Comparison of ENCODE assay signal across 23 cellular contexts in genomic region chr10:124003481-124004371, GRCh38.
DNase-seq lines count a peak whose midpoint lies in the region; ATAC-seq, FAIRE-seq and TF ChIP-seq lines count a peak whose summit lies in the region.
"Had no signal": no experiment of that assay in that cellular context is flagged by ENCODE, and none has a peak within 500 bp of the region (broad histone marks: within the 10 kb centered on the region; RNA-seq: fewer than 3 reads in every experiment).

No MANE protein-coding gene starts in this region.

- H2AK5ac ChIP-seq in H1 (ENCODE audit: low read depth, low read length): no peak overlapping the region

- H3K27me3 Mint-ChIP-seq in T-helper 17 cell: peaks cover 19% of the 10 kb centered on the region

- intact Hi-C loops in upper lobe of right lung (cut with DNase I): no loop called here

- H3K9ac ChIP-seq in H1 (replicated peaks in 1 of 4; ENCODE audit: extremely low read depth in 1 of 4, low read depth in 3 of 4, low read length in 3 of 4): no peak overlapping the region

- no peak for FAIRE-seq in H1 (lab: Jason Lieb, UNC)

- CTCF ChIA-PET in H1 (lab: Charles Lee; ENCODE audit: partially characterized antibody): interaction anchor here (0.8 to 3.8 kb wide), 3 partner anchors 8 to 153 kb away, joined by 3 to 18 read pairs (median 4); no protein-coding TSS in a partner anchor

- H4K91ac ChIP-seq in H1 (replicated peaks; ENCODE audit: insufficient read length, low read length): no peak overlapping the region

- no peaks in the 10 kb centered on the region for H3K23me2 ChIP-seq in H1 (ENCODE audit: low read depth, low read length)

- no peak for ATAC-seq in upper lobe of right lung
- no peak for ATAC-seq in HG02870 (IDR thresholded peaks at IDR 0.05; ENCODE audit: unreplicated experiment)
- no peak for ATAC-seq in T-helper 17 cell
- ATAC-seq: activated T-cell treated with anti-CD3 and anti-CD28 coated beads, Interleukin-2, amount 50 U/mL, for 4 hours; HCT116; lower lobe of right lung had no signal

- no peak overlapping the region for H3K4ac ChIP-seq in H1 (replicated peaks; ENCODE audit: insufficient read length, low read depth, low read length)

- H4K5ac ChIP-seq in H1 (ENCODE audit: insufficient read length, low read depth, low read length): no peak overlapping the region

- H3K56ac ChIP-seq in H1 (replicated peaks; ENCODE audit: insufficient read length, low read depth, low read length): no peak overlapping the region

- H3K36me3 ChIP-seq in H1 (ENCODE audit: control insufficient read depth in 2 of 4, insufficient read depth in 4 of 4, low read length in 3 of 4): no peaks in the 10 kb centered on the region
- H3K36me3 ChIP-seq in neutrophil: peaks cover 83% of the 10 kb centered on the region
- peaks cover 23% of the 10 kb centered on the region for H3K36me3 ChIP-seq in upper lobe of right lung
- H3K36me3 ChIP-seq: prostate gland had no signal

- H2BK120ac ChIP-seq in H1 (replicated peaks; ENCODE audit: low read depth, low read length): no peak overlapping the region

- no peaks in the 10 kb centered on the region for H3K79me1 ChIP-seq in H1 (ENCODE audit: low read depth, low read length)

- TF ChIP-seq POLR2A in H1 (IDR thresholded peaks at IDR 0.05; ENCODE audit: control extremely low read depth in 1 of 2, low read depth in 2 of 2, low read length in 2 of 2): no peak

- H3K4me1 Mint-ChIP-seq in T-helper 17 cell: peaks cover 2% of the 10 kb centered on the region
- H3K4me1 Mint-ChIP-seq: CD4-positive, alpha-beta memory T cell had no signal

- DNase-seq in activated effector memory CD4-positive, alpha-beta T cell treated with anti-CD3 and anti-CD28 coated beads, Interleukin-2, amount 50 U/mL, for 16 hours: peak; percentile 43
- no peak for DNase-seq in activated effector memory CD4-positive, alpha-beta T cell treated with Interleukin-2 at 50 U/mL for 16 hours
- DNase-seq in H1 (ENCODE audit: low read depth in 1 of 2, low spot score in 2 of 2): peak in 1 of 2 experiments; percentile 40
- DNase-seq in upper lobe of right lung: peak; percentile 48
- no peak for DNase-seq in T-helper 17 cell
- no peak for DNase-seq in amniotic stem cell (lab: John Stamatoyannopoulos, UW)
- DNase-seq: ACHN; activated T-cell treated with anti-CD3 and anti-CD28 coated beads, Interleukin-2, amount 50 U/mL, for 4 hours; CD4-positive, alpha-beta memory T cell; DMS79 treated with DMSO at 0.1 percent for 48 hours; Kasumi-1; NCI-H1105; NCI-H2107; NCI-H510A treated with DMSO at 0.1 percent for 48 hours; Right ventricle myocardium superior; T-helper 1 cell had no signal

- no peaks in the 10 kb centered on the region for H3K9me3 ChIP-seq in H1 (ENCODE audit: insufficient read depth in 2 of 2, low read depth in 1 of 2, low read length in 1 of 2)
- no peaks in the 10 kb centered on the region for H3K9me3 ChIP-seq in neutrophil
- H3K9me3 ChIP-seq in upper lobe of right lung: no peaks in the 10 kb centered on the region
- no peaks in the 10 kb centered on the region for H3K9me3 ChIP-seq in T-helper 17 cell (ENCODE audit: control insufficient read depth, low read length, poor library complexity, severe bottlenecking)
- H3K9me3 ChIP-seq: lower lobe of right lung, prostate gland, tibial artery had no signal

- H3K18ac ChIP-seq in H1 (ENCODE audit: extremely low read depth, low read length): no peak overlapping the region

- no peak overlapping the region for H2BK12ac ChIP-seq in H1 (ENCODE audit: low read depth, low read length)

- no peaks in the 10 kb centered on the region for H4K20me1 ChIP-seq in H1 (replicated peaks in 1 of 2; ENCODE audit: control insufficient read depth in 1 of 2, insufficient read depth in 2 of 2, low read length in 2 of 2)

- TF ChIP-seq CTCF in H1 (IDR thresholded peaks at IDR 0.05; ENCODE audit: control extremely low read depth in 1 of 3, insufficient read depth in 1 of 3, low read depth in 1 of 3, low read length in 3 of 3) (no peak), neutrophil (IDR thresholded peaks at IDR 0.05) (no peak), upper lobe of right lung (IDR thresholded peaks at IDR 0.05) (no peak)

- no peak for TF ChIP-seq RAD21 in H1 (IDR thresholded peaks at IDR 0.05 in 1 of 2, conservative IDR thresholded peaks at IDR 0.05 in 1 of 2; ENCODE audit: low read depth in 2 of 2, low read length in 2 of 2)

- H4K8ac ChIP-seq in H1 (ENCODE audit: extremely low read depth, insufficient read depth, low read length): no peak overlapping the region

- H2AFZ ChIP-seq in H1 (ENCODE audit: low read length): no peak overlapping the region

- H3K4me3 ChIP-seq in H1 (ENCODE audit: extremely low read depth in 1 of 4, insufficient read depth in 2 of 4, low read depth in 3 of 4, low read length in 4 of 4): no peak overlapping the region
- H3K4me3 ChIP-seq in neutrophil (ENCODE audit: low read depth in 1 of 2, low read length in 1 of 2): no peak overlapping the region
- H3K4me3 ChIP-seq in upper lobe of right lung: no peak overlapping the region
- H3K4me3 ChIP-seq: dorsolateral prefrontal cortex, lower lobe of right lung, prostate gland, tibial artery had no signal

- H3K27ac Mint-ChIP-seq in T-helper 17 cell: no peak overlapping the region
- H3K27ac Mint-ChIP-seq: CD4-positive, alpha-beta memory T cell had no signal

- H3K4me2 ChIP-seq in H1 (ENCODE audit: insufficient read depth in 1 of 2, low read depth in 2 of 2, low read length in 2 of 2): no peak overlapping the region

- H3K4me1 ChIP-seq in H1 (replicated peaks in 1 of 4; ENCODE audit: control insufficient read depth in 3 of 4, insufficient read depth in 4 of 4, low read length in 3 of 4) (peaks cover 0 to 6% (median 3%) of the 10 kb centered on the region in 4 experiments; a peak in 3 of 7 replicates), neutrophil (ENCODE audit: control insufficient read depth in 1 of 2, insufficient read depth in 1 of 2, low read depth in 1 of 2, low read length in 1 of 2) (peaks cover 32% of the 10 kb centered on the region in 2 experiments), upper lobe of right lung (no peaks in the 10 kb centered on the region)
- H3K4me1 ChIP-seq: prostate gland had no signal

- H3K79me2 ChIP-seq in H1 (ENCODE audit: control insufficient read depth in 1 of 2, insufficient read depth in 2 of 2, low read length in 2 of 2): no peaks in the 10 kb centered on the region

- no peak overlapping the region for H3K27ac ChIP-seq in H1 (ENCODE audit: low read depth, low read length)
- peak overlapping the region; percentile 95 for H3K27ac ChIP-seq in neutrophil
- no peak overlapping the region for H3K27ac ChIP-seq in upper lobe of right lung
- H3K27ac ChIP-seq: dorsolateral prefrontal cortex, lower lobe of right lung, prostate gland, tibial artery had no signal

- 83% methylated on average over 11 of the region's 11 CpGs; no CpG with 5 or more reads in 1 of the 2 experiments for WGBS in H1 (ENCODE audit: extremely low coverage in 1 of 2, insufficient coverage in 1 of 2, insufficient read length in 1 of 2, insufficient replicate concordance in 2 of 2, low coverage in 1 of 2, low lambda C conversion rate in 2 of 2, missing lambda C conversion rate in 1 of 2), 2 experiments

- POLR2A ChIA-PET in H1 (lab: Charles Lee; ENCODE audit: partially characterized antibody): no interaction called here

- H3K4me3 Mint-ChIP-seq in T-helper 17 cell: no peak overlapping the region
- H3K4me3 Mint-ChIP-seq: activated T-cell treated with anti-CD3 and anti-CD28 coated beads, Interleukin-2, amount 50 U/mL, for 4 hours; CD4-positive, alpha-beta memory T cell had no signal

- H3K23ac ChIP-seq in H1 (ENCODE audit: insufficient read length): no peak overlapping the region

- no peak overlapping the region for H2BK5ac ChIP-seq in H1 (ENCODE audit: low read depth, low read length)

- no peaks in the 10 kb centered on the region for H3K27me3 ChIP-seq in H1 (replicated peaks in 1 of 4; ENCODE audit: control insufficient read depth in 3 of 4, extremely low read depth in 1 of 4, insufficient read depth in 3 of 4, low read length in 3 of 4)
- no peaks in the 10 kb centered on the region for H3K27me3 ChIP-seq in neutrophil
- no peaks in the 10 kb centered on the region for H3K27me3 ChIP-seq in upper lobe of right lung
- H3K27me3 ChIP-seq: dorsolateral prefrontal cortex, tibial artery had no signal

- H3K14ac ChIP-seq in H1 (ENCODE audit: insufficient read length): no peak overlapping the region

- no peak overlapping the region for H2BK15ac ChIP-seq in H1 (ENCODE audit: low read length)

- H2BK20ac ChIP-seq in H1 (ENCODE audit: low read length): no peak overlapping the region

- H3K36me3 Mint-ChIP-seq in T-helper 17 cell (ENCODE audit: low read depth): no peaks in the 10 kb centered on the region
- H3K36me3 Mint-ChIP-seq: CD4-positive, alpha-beta memory T cell had no signal

- TF ChIP-seq EP300 in H1 (IDR thresholded peaks at IDR 0.05; ENCODE audit: borderline replicate concordance in 1 of 2, low read depth in 2 of 2, low read length in 2 of 2): no peak

TF ChIP-seq in H1, 55 proteins besides CTCF, POLR2A, EP300 and RAD21:
- TF ChIP-seq HDAC6 (IDR thresholded peaks at IDR 0.05; ENCODE audit: low read depth, low read length) (no peak), BACH1 (IDR thresholded peaks at IDR 0.05; ENCODE audit: low read length) (no peak), KDM1A (IDR thresholded peaks at IDR 0.05; ENCODE audit: borderline replicate concordance, low read length) (peak; percentile 21; the same call in 1 of the 2 replicates), CBX8 (IDR thresholded peaks at IDR 0.05; ENCODE audit: borderline replicate concordance, low read depth, low read length) (no peak)

Comparison
In these comparisons a context has a peak if more than half of its experiments do, and no peak if none do; other contexts are left out.
1. DNase-seq: peak in activated effector memory CD4-positive, alpha-beta T cell treated with anti-CD3 and anti-CD28 coated beads, Interleukin-2, amount 50 U/mL, for 16 hours (single experiment) and upper lobe of right lung (single experiment); none in activated effector memory CD4-positive, alpha-beta T cell treated with Interleukin-2 at 50 U/mL for 16 hours (single experiment), T-helper 17 cell (0 of 3) and amniotic stem cell (single experiment).